8 cellular contexts compared by ENCODE assay signal in the genomic region with DNA sequence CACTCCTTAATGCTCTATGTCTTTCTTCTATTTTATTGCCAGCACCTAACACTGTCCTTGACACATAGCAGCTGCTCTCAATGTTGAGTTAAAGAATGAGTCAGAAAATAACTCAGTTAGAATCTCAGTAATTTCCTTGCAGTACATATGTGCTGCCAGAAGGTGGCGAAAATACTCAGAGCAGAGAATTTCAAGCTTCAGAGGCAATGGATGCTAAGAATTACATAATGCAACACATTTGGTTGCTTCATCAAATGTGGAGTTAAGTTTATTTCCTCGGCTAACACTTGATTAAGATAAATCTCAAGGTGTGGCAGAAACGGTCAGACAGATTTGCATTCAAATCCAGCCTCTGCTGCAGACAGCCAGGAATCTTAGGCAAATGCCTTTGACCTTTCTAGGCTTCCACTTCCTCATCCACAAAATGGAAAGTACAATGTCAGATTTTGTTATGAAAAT.
DNase-seq lines count a peak whose midpoint lies in the region; TF ChIP-seq lines count a peak whose summit lies in the region.

No MANE protein-coding gene starts in this region.

- H3K36me3 Mint-ChIP-seq in brain (no peaks in the 10 kb centered on the region), immature natural killer cell (no peaks in the 10 kb centered on the region)

- no peaks in the 10 kb centered on the region for H3K27me3 Mint-ChIP-seq in brain
- peaks cover 0 to 2% (median 0%) of the 10 kb centered on the region in 3 donors for H3K27me3 Mint-ChIP-seq in immature natural killer cell (ENCODE audit: low read depth in 3 of 3)

- H3K9me3 Mint-ChIP-seq in brain = no peaks in the 10 kb centered on the region
- H3K9me3 Mint-ChIP-seq in immature natural killer cell = no peaks in the 10 kb centered on the region

- H3K4me3 Mint-ChIP-seq in brain (no peak overlapping the region), immature natural killer cell (no peak overlapping the region)

- H3K4me3 ChIP-seq in GM12865 (ENCODE audit: low read depth, low read length) = no peak overlapping the region
- H3K4me3 ChIP-seq in HFF-Myc (replicated peaks; ENCODE audit: low read depth, low read length) = no peak overlapping the region

- H3K4me1 Mint-ChIP-seq in brain = peaks cover 31% of the 10 kb centered on the region
- H3K4me1 Mint-ChIP-seq in immature natural killer cell = no peaks in the 10 kb centered on the region

- H3K27ac Mint-ChIP-seq in brain (peak overlapping the region in 4 of 5 experiments; percentile 16 to 55 (median 36)), immature natural killer cell (no peak overlapping the region)

- peak; percentile 77 for DNase-seq in A172 (ENCODE audit: low spot score)
- peak; percentile 78 for DNase-seq in GM12865 (ENCODE audit: low read depth)
- peak; percentile 81 for DNase-seq in HFF-Myc (ENCODE audit: extremely low read depth, low read depth)
- peak; percentile 82 for DNase-seq in LoVo (ENCODE audit: low spot score)
- peak; percentile 31 to 39 for DNase-seq in SHP77 (lab: John Stamatoyannopoulos, UW)
- peak; percentile 9 to 29 (median 18) for DNase-seq in immature natural killer cell
- peak; percentile 52 for DNase-seq in stimulated activated CD4-positive, alpha-beta T cell treated with anti-CD3 and anti-CD28 coated beads, Interleukin-15, amount 100 ng/mL, for 24 hours

- peak; percentile 82 for TF ChIP-seq CTCF in GM12865 (IDR thresholded peaks at IDR 0.05; ENCODE audit: insufficient read depth, low read depth, low read length, missing control alignments)
- TF ChIP-seq CTCF in HFF-Myc (IDR thresholded peaks at IDR 0.05; ENCODE audit: low read depth, low read length, missing control alignments) = peak; percentile 72
- peak; percentile 66 to 77 for TF ChIP-seq CTCF in brain (conservative IDR thresholded peaks at IDR 0.05)

Comparison
In these comparisons a context has a peak if more than half of its experiments do, and no peak if none do; other contexts are left out.
1. DNase-seq: peak in every context shown above with its lines; median percentile 82 in LoVo; 81 in HFF-Myc; 78 in GM12865; 77 in A172; 52 in stimulated activated CD4-positive, alpha-beta T cell treated with anti-CD3 and anti-CD28 coated beads, Interleukin-15, amount 100 ng/mL, for 24 hours; 35 in SHP77; 18 in immature natural killer cell.
2. H3K27ac Mint-ChIP-seq: peak in brain (4 of 5); none in immature natural killer cell (0 of 6).
3. Peak in every context shown above with its lines, with median percentiles within 50 percentile points of each other: CTCF ChIP-seq.